20 cellular contexts compared by ENCODE assay signal in genomic region chr10:121559321-121559720, GRCh38. TPM values are rescaled to one million over a fixed set of nuclear protein-coding genes. Genes with fewer than 3 reads are reported as not detected.
A peak's percentile ranks its signal among the peaks of the same experiment; 100 is the strongest.
DNase-seq lines count a peak whose midpoint lies in the region; ATAC-seq and TF ChIP-seq lines count a peak whose summit lies in the region.
"Had no signal": no experiment of that assay in that cellular context is flagged by ENCODE, and none has a peak within 500 bp of the region (broad histone marks: within the 10 kb centered on the region; RNA-seq: fewer than 3 reads in every experiment).

No MANE protein-coding gene starts in this region.

- POLR2A ChIA-PET in HEK293 (lab: Yijun Ruan, JAX) = no interaction called here

- TF ChIP-seq CTCF in HEK293 (tag by site-specific recombination; IDR thresholded peaks at IDR 0.05) (no peak), dorsolateral prefrontal cortex (IDR thresholded peaks at IDR 0.05 in 54 of 56, conservative IDR thresholded peaks at IDR 0.05 in 2 of 56; ENCODE audit: low read depth in 1 of 56, partially characterized antibody in 56 of 56) (no peak)

- ATAC-seq in GM19455 (IDR thresholded peaks at IDR 0.05; ENCODE audit: unreplicated experiment) (no peak), GM21786 (IDR thresholded peaks at IDR 0.05; ENCODE audit: unreplicated experiment) (no peak), GM21360 (IDR thresholded peaks at IDR 0.05; ENCODE audit: unreplicated experiment) (no peak)
- ATAC-seq: Right ventricle myocardium inferior, sciatic nerve had no signal

- H3K27ac Mint-ChIP-seq in immature natural killer cell = no peak overlapping the region
- H3K27ac Mint-ChIP-seq: endodermal cell had no signal

- DNase-seq in NCI-H69 (lab: John Stamatoyannopoulos, UW) (peak; percentile 81), dorsolateral prefrontal cortex (no peak), renal cortical epithelial cell (ENCODE audit: low read depth) (peak; percentile 22), immature natural killer cell (no peak)
- DNase-seq: activated CD4-positive, alpha-beta T cell treated with anti-CD3 and anti-CD28 coated beads, Interleukin-2, amount 50 U/mL, for 4 hours; anterior cingulate cortex; cerebellar nuclear complex; COR-L47; endodermal cell; ovary; stimulated activated naive CD4-positive, alpha-beta T cell treated with Interleukin-2 at 50 U/mL for 16 hours; T-helper 1 cell; upper lobe of left lung had no signal

- CTCF ChIA-PET in HEK293 (lab: Yijun Ruan, JAX) = no interaction called here

- intact Hi-C loops in dorsolateral prefrontal cortex (cut with DNase I) = no loop called here

- peaks cover 2 to 4% (median 2%) of the 10 kb centered on the region in 3 donors for H3K27me3 Mint-ChIP-seq in immature natural killer cell (ENCODE audit: low read depth in 3 of 3)

- peaks cover 0 to 4% (median 0%) of the 10 kb centered on the region in 45 donors for H3K27me3 ChIP-seq in dorsolateral prefrontal cortex
- H3K27me3 ChIP-seq: ovary, upper lobe of left lung had no signal

- no peak overlapping the region for H3K4me3 Mint-ChIP-seq in immature natural killer cell
- H3K4me3 Mint-ChIP-seq: endodermal cell had no signal

- no peaks in the 10 kb centered on the region for H3K4me1 Mint-ChIP-seq in immature natural killer cell

- no peaks in the 10 kb centered on the region for H3K9me3 ChIP-seq in HEK293 (ENCODE audit: control insufficient read depth, insufficient read depth, low read depth, low read length)
- H3K9me3 ChIP-seq: ovary, upper lobe of left lung had no signal

- H3K36me3 Mint-ChIP-seq in immature natural killer cell = no peaks in the 10 kb centered on the region

- peaks cover 8 to 11% of the 10 kb centered on the region in 2 experiments; a peak in 2 of 3 replicates for H3K36me3 ChIP-seq in HEK293 (ENCODE audit: control insufficient read depth in 2 of 2, insufficient read depth in 1 of 2, low read length in 2 of 2)
- H3K36me3 ChIP-seq: ovary, upper lobe of left lung had no signal

- H3K4me3 ChIP-seq in HEK293 (ENCODE audit: low read depth, low read length) (no peak overlapping the region), dorsolateral prefrontal cortex (no peak overlapping the region)
- H3K4me3 ChIP-seq: ovary, upper lobe of left lung had no signal

- H3K27ac ChIP-seq in HEK293 (ENCODE audit: extremely low read depth, low read depth, low read length) (no peak overlapping the region), dorsolateral prefrontal cortex (peak overlapping the region in 58 of 59 donors; percentile 9 to 89 (median 78))
- H3K27ac ChIP-seq: ovary, upper lobe of left lung had no signal

- peaks cover 14% of the 10 kb centered on the region for H3K4me1 ChIP-seq in HEK293 (ENCODE audit: control insufficient read depth, insufficient read depth, low read length)
- H3K4me1 ChIP-seq: upper lobe of left lung had no signal

- H3K9me3 Mint-ChIP-seq in immature natural killer cell = no peaks in the 10 kb centered on the region
- H3K9me3 Mint-ChIP-seq: endodermal cell had no signal

TF ChIP-seq in HEK293, 187 proteins besides CTCF, POLR2A, EP300 and RAD21:
- TF ChIP-seq GLIS2 (tag by site-specific recombination; IDR thresholded peaks at IDR 0.05) (no peak), ZBTB17 (tag by site-specific recombination; IDR thresholded peaks at IDR 0.05) (peak; percentile 38), OSR2 (tag by site-specific recombination; IDR thresholded peaks at IDR 0.05) (peak; percentile 74)

RNA-seq across cellular contexts. Expression of gene FGFR2, which starts 38.9 kb away (rescaled TPM):
- 100 to 1,000 TPM in 94 of 120 experiments, 10 to 100 TPM in 26; 69.8 to 487 (median 136) TPM for total RNA-seq in dorsolateral prefrontal cortex
- total RNA-seq in renal cortical epithelial cell = 4.7 and 50.3 TPM in 2 replicates
- polyA plus RNA-seq in immature natural killer cell = not detected
- total RNA-seq: HT1080 had no signal

Comparison
In these comparisons a context has a peak if more than half of its experiments do, and no peak if none do; other contexts are left out.
1. DNase-seq: peak in NCI-H69 (single experiment) and renal cortical epithelial cell (single experiment); none in dorsolateral prefrontal cortex (0 of 10) and immature natural killer cell (0 of 3).